Comparison of ENCODE assay signal across 14 cellular contexts in the genomic region with DNA sequence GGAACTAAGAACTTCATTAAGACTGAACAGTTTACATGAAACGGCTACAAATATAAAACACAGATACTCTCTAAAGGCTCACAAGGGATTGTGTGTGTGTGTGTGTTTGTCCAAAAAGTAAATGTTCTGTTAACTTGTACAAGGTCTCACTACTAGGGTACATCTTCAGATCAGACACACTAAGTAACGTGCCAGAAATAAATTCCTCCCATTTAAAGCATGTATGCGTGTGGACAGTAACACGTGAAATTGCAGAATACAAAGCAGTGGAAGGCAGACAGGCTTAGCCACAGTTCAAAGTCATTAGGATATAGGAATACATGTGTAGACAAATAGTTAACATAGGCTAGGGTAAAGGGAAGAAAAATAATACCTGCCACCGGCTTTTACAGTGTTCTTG. TPM values are rescaled to one million over a fixed set of nuclear protein-coding genes. Genes with fewer than 3 reads are reported as not detected.
DNase-seq lines count a peak whose midpoint lies in the region; ATAC-seq, FAIRE-seq and TF ChIP-seq lines count a peak whose summit lies in the region.
"Had no signal": no experiment of that assay in that cellular context is flagged by ENCODE, and none has a peak within 500 bp of the region (broad histone marks: within the 10 kb centered on the region; RNA-seq: fewer than 3 reads in every experiment).

No MANE protein-coding gene starts in this region.

- H3K4me3 Mint-ChIP-seq in neural crest cell = peak overlapping the region; percentile 95

- no peaks in the 10 kb centered on the region for H3K36me3 Mint-ChIP-seq in neural crest cell (ENCODE audit: low read depth)

- H3K36me3 ChIP-seq in fibroblast of lung (ENCODE audit: control insufficient read depth, insufficient read depth, low read length) = no peaks in the 10 kb centered on the region

- no peak overlapping the region for H3K27ac Mint-ChIP-seq in neural crest cell (ENCODE audit: unreplicated experiment)

- ATAC-seq in A549 (no peak), GM21423 (IDR thresholded peaks at IDR 0.05; ENCODE audit: unreplicated experiment) (no peak)
- ATAC-seq: left lobe of liver had no signal

- H3K79me2 ChIP-seq in fibroblast of lung (ENCODE audit: control insufficient read depth, insufficient read depth, low read length) = peaks cover 62% of the 10 kb centered on the region

- no peak for TF ChIP-seq CTCF in A549 (IDR thresholded peaks at IDR 0.05)
- TF ChIP-seq CTCF in fibroblast of lung (conservative IDR thresholded peaks at IDR 0.05 in 1 of 2, IDR thresholded peaks at IDR 0.05 in 1 of 2; ENCODE audit: low read depth in 1 of 2, low read length in 2 of 2) = no peak
- TF ChIP-seq CTCF in neural crest cell (conservative IDR thresholded peaks at IDR 0.05) = no peak

- peaks cover 40% of the 10 kb centered on the region for H3K4me1 ChIP-seq in A549
- H3K4me1 ChIP-seq in fibroblast of lung (ENCODE audit: control insufficient read depth, extremely low read depth, insufficient read depth, low read length) = peaks cover 9% of the 10 kb centered on the region

- H3K4me1 Mint-ChIP-seq in neural crest cell = peaks cover 35% of the 10 kb centered on the region

- POLR2A ChIA-PET in A549 (lab: Yijun Ruan, JAX) = no interaction called here

- H4K20me1 ChIP-seq in fibroblast of lung (ENCODE audit: control insufficient read depth, extremely low read depth, insufficient read depth, low read length) = no peaks in the 10 kb centered on the region

- no peaks in the 10 kb centered on the region for H3K9me3 ChIP-seq in A549
- H3K9me3 ChIP-seq in fibroblast of lung (ENCODE audit: control insufficient read depth, insufficient read depth, low read depth, low read length) = no peaks in the 10 kb centered on the region

- H3K27me3 Mint-ChIP-seq in neural crest cell (ENCODE audit: low read depth) = peaks cover 68% of the 10 kb centered on the region

- no peak for TF ChIP-seq POLR2A in A549 (IDR thresholded peaks at IDR 0.05; ENCODE audit: low read length)

- H3K4me3 ChIP-seq in A549 (no peak overlapping the region), fibroblast of lung (replicated peaks in 1 of 4; ENCODE audit: control extremely low read depth in 1 of 4, insufficient read depth in 1 of 4, low read depth in 3 of 4, low read length in 4 of 4) (peak overlapping the region; percentile 66 to 89 (median 76))

- CTCF ChIA-PET in A549 (lab: Yijun Ruan, JAX) = no interaction called here

- no peak overlapping the region for H2AFZ ChIP-seq in fibroblast of lung (ENCODE audit: low read length)

- DNase-seq in A549 (ENCODE audit: low read depth in 1 of 2, low spot score in 1 of 2) (no peak), LHCN-M2 (ENCODE audit: low read depth) (peak; percentile 39), fibroblast of lung (ENCODE audit: low read depth in 2 of 2) (peak; percentile 23 to 60), neural crest cell (ENCODE audit: low read depth, low spot score) (no peak), NCI-H2081 (lab: John Stamatoyannopoulos, UW) (no peak), SIG-M5 (lab: John Stamatoyannopoulos, UW) (no peak)
- DNase-seq in activated naive CD4-positive, alpha-beta T cell (lab: John Stamatoyannopoulos, UW) = no peak
- DNase-seq: activated CD4-positive, alpha-beta T cell treated with anti-CD3 and anti-CD28 coated beads, Interleukin-2, amount 50 U/mL, for 1 hour; AML-193; effector memory CD4-positive, alpha-beta T cell; GOT3; SW 1271 had no signal

- no peak for TF ChIP-seq RAD21 in A549 (conservative IDR thresholded peaks at IDR 0.05 in 1 of 2, IDR thresholded peaks at IDR 0.05 in 1 of 2)

- no peak overlapping the region for H3K9ac ChIP-seq in fibroblast of lung (ENCODE audit: insufficient read depth, low read length)

- no peaks in the 10 kb centered on the region for H3K27me3 ChIP-seq in fibroblast of lung (ENCODE audit: control insufficient read depth, insufficient read depth, low read length)

- peak overlapping the region; percentile 51; the same call in 2 of the 3 replicates for H3K4me2 ChIP-seq in A549
- H3K4me2 ChIP-seq in fibroblast of lung (ENCODE audit: extremely low read depth, insufficient read depth, low read length) = peak overlapping the region; percentile 64

- TF ChIP-seq EP300 in A549 (IDR thresholded peaks at IDR 0.05) = no peak

- FAIRE-seq in A549 (lab: Jason Lieb, UNC) = no peak

- WGBS in A549 (ENCODE audit: missing lambda C conversion rate) = 86% methylated on average over 5 of the region's 5 CpGs

- no peak overlapping the region; a peak in 1 of 6 replicates for H3K27ac ChIP-seq in A549
- peak overlapping the region; percentile 82 for H3K27ac ChIP-seq in fibroblast of lung (ENCODE audit: insufficient read depth, low read length)

- no peaks in the 10 kb centered on the region for H3K9me3 Mint-ChIP-seq in neural crest cell

TF ChIP-seq in A549, 52 proteins besides CTCF, POLR2A, EP300 and RAD21:
- TF ChIP-seq GATA3 (IDR thresholded peaks at IDR 0.05; ENCODE audit: borderline replicate concordance) (no peak), HEYL (CRISPR knock-in tag; IDR thresholded peaks at IDR 0.05) (no peak), MAFK (IDR thresholded peaks at IDR 0.05; ENCODE audit: partially characterized antibody) (no peak), ZC3H11A (IDR thresholded peaks at IDR 0.05) (no peak)

RNA-seq across cellular contexts. Expression of gene BNC2, which starts 1.8 kb away (rescaled TPM):
- polyA plus RNA-seq in A549 (2011; rRNA removed) = 7.5 and 7.9 TPM in 2 replicates
- 4.3 and 4.4 TPM in 2 replicates for polyA plus RNA-seq in A549 (2012; cell fraction: cytosol; rRNA removed)
- polyA plus RNA-seq in A549 (2012; cell fraction: nucleus; rRNA removed) = 5.4 and 5.7 TPM in 2 replicates
- 6.2 to 7.6 TPM (median 6.2 TPM) in 3 replicates for polyA plus RNA-seq in A549 (2017; fragmentation: RNase III; extraction: RNeasy Plus Mini Kit Qiagen cat#74134 plus additional on column Dnase treatment)
- polyA minus RNA-seq in A549 (2011; rRNA and poly(A)+ RNA removed) = 22.2 and 24.9 TPM in 2 replicates
- 16.4 and 23.8 TPM in 2 replicates for total RNA-seq in LHCN-M2 (2014; rRNA removed)
- polyA plus RNA-seq in LHCN-M2 (2012) = 7.3 TPM
- 34.7 and 36.2 TPM in 2 replicates for total RNA-seq in fibroblast of lung
- polyA plus RNA-seq in fibroblast of lung = 27.5 and 39.1 TPM in 2 replicates
- polyA plus RNA-seq in fibroblast of lung (2012) = 21.8 and 31.2 TPM in 2 replicates
- 64.8 and 148 TPM in 2 replicates for polyA minus RNA-seq in fibroblast of lung (ENCODE audit: low replicate concordance)
- total RNA-seq in neural crest cell = 4.5 and 5.4 TPM in 2 replicates

Comparison
In these comparisons a context has a peak if more than half of its experiments do, and no peak if none do; other contexts are left out.
1. DNase-seq: peak in LHCN-M2 (single experiment) and fibroblast of lung (2 of 2); none in A549 (0 of 2), neural crest cell (single experiment), NCI-H2081 (0 of 2), SIG-M5 (single experiment) and activated naive CD4-positive, alpha-beta T cell (0 of 4).